14 cellular contexts compared by ENCODE assay signal in genomic region chr3:127865941-127866340, GRCh38. TPM values are rescaled to one million over a fixed set of nuclear protein-coding genes. Genes with fewer than 3 reads are reported as not detected.
A peak's percentile ranks its signal among the peaks of the same experiment; 100 is the strongest.
DNase-seq lines count a peak whose midpoint lies in the region; ATAC-seq, FAIRE-seq and TF ChIP-seq lines count a peak whose summit lies in the region.
"Had no signal": no experiment of that assay in that cellular context is flagged by ENCODE, and none has a peak within 500 bp of the region (broad histone marks: within the 10 kb centered on the region; RNA-seq: fewer than 3 reads in every experiment).

No MANE protein-coding gene starts in this region.

- peaks cover 7% of the 10 kb centered on the region for H3K27me3 Mint-ChIP-seq in activated CD4-positive, alpha-beta T cell treated with anti-CD3 and anti-CD28 coated beads for 36 hours
- peaks cover 7% of the 10 kb centered on the region for H3K27me3 Mint-ChIP-seq in activated CD4-positive, alpha-beta T cell treated with anti-CD3 and anti-CD28 coated beads, Interleukin-2, amount 10 ng/mL, durations not matched to agents 7 days and 5 days
- H3K27me3 Mint-ChIP-seq: activated B cell treated with CpG ODN at 0.5 μM for 24 hours had no signal

- no peak overlapping the region for H3K4me3 Mint-ChIP-seq in activated CD4-positive, alpha-beta T cell treated with anti-CD3 and anti-CD28 coated beads for 36 hours
- no peak overlapping the region for H3K4me3 Mint-ChIP-seq in activated CD4-positive, alpha-beta T cell treated with anti-CD3 and anti-CD28 coated beads, Interleukin-2, amount 10 ng/mL, durations not matched to agents 7 days and 5 days
- H3K4me3 Mint-ChIP-seq: activated B cell treated with CpG ODN at 0.5 μM for 24 hours; dendritic cell treated with granulocyte-macrophage colony-stimulating factor and Interleukin-4, amounts not matched to agents 40 ng/mL and 50 ng/mL, for 4 days had no signal

- no peaks in the 10 kb centered on the region for H3K36me3 ChIP-seq in spleen

- TF ChIP-seq CTCF in epithelial cell of esophagus (IDR thresholded peaks at IDR 0.05; ENCODE audit: insufficient read depth, low read depth, low read length, missing control alignments) (no peak), spleen (IDR thresholded peaks at IDR 0.05 in 8 of 11, conservative IDR thresholded peaks at IDR 0.05 in 3 of 11) (no peak)

- intact Hi-C loops in activated CD4-positive, alpha-beta T cell treated with anti-CD3 and anti-CD28 coated beads for 36 hours (cut with DNase I, micrococcal nuclease), result no loop called here
- intact Hi-C loops in spleen (cut with DNase I; ENCODE audit: low total_unique reads), result no loop called here

- POLR2A ChIA-PET in activated CD4-positive, alpha-beta T cell treated with anti-CD3 and anti-CD28 coated beads for 36 hours (lab: Charles Lee), result no interaction called here
- POLR2A ChIA-PET in activated CD4-positive, alpha-beta T cell treated with anti-CD3 and anti-CD28 coated beads, Interleukin-2, amount 10 ng/mL, durations not matched to agents 7 days and 5 days (lab: Charles Lee), result no interaction called here

- no peaks in the 10 kb centered on the region for H3K36me3 Mint-ChIP-seq in activated CD4-positive, alpha-beta T cell treated with anti-CD3 and anti-CD28 coated beads for 36 hours (ENCODE audit: low read depth)
- no peaks in the 10 kb centered on the region for H3K36me3 Mint-ChIP-seq in activated CD4-positive, alpha-beta T cell treated with anti-CD3 and anti-CD28 coated beads, Interleukin-2, amount 10 ng/mL, durations not matched to agents 7 days and 5 days (ENCODE audit: low read depth)

- H3K27ac Mint-ChIP-seq in activated CD4-positive, alpha-beta T cell treated with anti-CD3 and anti-CD28 coated beads for 36 hours, result no peak overlapping the region
- no peak overlapping the region for H3K27ac Mint-ChIP-seq in activated CD4-positive, alpha-beta T cell treated with anti-CD3 and anti-CD28 coated beads, Interleukin-2, amount 10 ng/mL, durations not matched to agents 7 days and 5 days
- H3K27ac Mint-ChIP-seq: activated B cell treated with CpG ODN at 0.5 μM for 24 hours; dendritic cell treated with granulocyte-macrophage colony-stimulating factor and Interleukin-4, amounts not matched to agents 40 ng/mL and 50 ng/mL, for 4 days had no signal

- TF ChIP-seq POLR2A in spleen (IDR thresholded peaks at IDR 0.05), result no peak

- peaks cover 0 to under 1% (median 0%) of the 10 kb centered on the region in 7 donors for H3K27me3 ChIP-seq in spleen (replicated peaks in 1 of 7)
- H3K27me3 ChIP-seq: testis had no signal

- peak; percentile 64 for ATAC-seq in activated CD4-positive, alpha-beta T cell treated with anti-CD3 and anti-CD28 coated beads for 36 hours
- no peak for ATAC-seq in GM21786 (IDR thresholded peaks at IDR 0.05; ENCODE audit: unreplicated experiment)

- H3K4me1 ChIP-seq in spleen, result no peaks in the 10 kb centered on the region
- H3K4me1 ChIP-seq: psoas muscle, testis had no signal

- H3K9me3 Mint-ChIP-seq in activated CD4-positive, alpha-beta T cell treated with anti-CD3 and anti-CD28 coated beads for 36 hours (ENCODE audit: low read depth), result no peaks in the 10 kb centered on the region
- H3K9me3 Mint-ChIP-seq in activated CD4-positive, alpha-beta T cell treated with anti-CD3 and anti-CD28 coated beads, Interleukin-2, amount 10 ng/mL, durations not matched to agents 7 days and 5 days, result no peaks in the 10 kb centered on the region
- H3K9me3 Mint-ChIP-seq: activated B cell treated with CpG ODN at 0.5 μM for 24 hours had no signal

- 69 to 90% (median 86%) methylated on average over 4 of the region's 4 CpGs for WGBS in spleen, 5 donors

- CTCF ChIA-PET in activated CD4-positive, alpha-beta T cell treated with anti-CD3 and anti-CD28 coated beads for 36 hours (lab: Charles Lee), result interaction anchor here (0.9 kb wide), 1 partner anchor 214 kb away, joined by 3 read pairs; no protein-coding TSS in a partner anchor
- CTCF ChIA-PET in activated CD4-positive, alpha-beta T cell treated with anti-CD3 and anti-CD28 coated beads, Interleukin-2, amount 10 ng/mL, durations not matched to agents 7 days and 5 days (lab: Charles Lee), result interaction anchor here (0.6 kb wide), 1 partner anchor 10 kb away, joined by 3 read pairs; no protein-coding TSS in a partner anchor

- no peaks in the 10 kb centered on the region for H3K9me3 ChIP-seq in spleen
- H3K9me3 ChIP-seq: psoas muscle, testis had no signal

- FAIRE-seq in RCC 7860 (lab: Jason Lieb, UNC), result no peak

- H3K27ac ChIP-seq in spleen, result no peak overlapping the region
- H3K27ac ChIP-seq: psoas muscle, testis had no signal

- DNase-seq in activated CD4-positive, alpha-beta T cell treated with anti-CD3 and anti-CD28 coated beads for 36 hours, result peak; percentile 21
- DNase-seq in activated CD4-positive, alpha-beta T cell treated with anti-CD3 and anti-CD28 coated beads, Interleukin-2, amount 10 ng/mL, durations not matched to agents 7 days and 5 days, result no peak
- DNase-seq in RCC 7860 (ENCODE audit: low spot score), result peak; percentile 21
- peak; percentile 41 for DNase-seq in epithelial cell of esophagus (ENCODE audit: low read depth)
- DNase-seq in renal cortical epithelial cell (ENCODE audit: low read depth), result peak; percentile 52
- no peak for DNase-seq in dermis blood vessel endothelial cell
- DNase-seq in spleen, result no peak
- DNase-seq: activated B cell treated with CpG ODN at 0.5 μM for 24 hours, NCI-H1048, psoas muscle, SIG-M5, testis had no signal

- H3K4me1 Mint-ChIP-seq in activated CD4-positive, alpha-beta T cell treated with anti-CD3 and anti-CD28 coated beads for 36 hours, result peaks cover 10% of the 10 kb centered on the region
- no peaks in the 10 kb centered on the region for H3K4me1 Mint-ChIP-seq in activated CD4-positive, alpha-beta T cell treated with anti-CD3 and anti-CD28 coated beads, Interleukin-2, amount 10 ng/mL, durations not matched to agents 7 days and 5 days
- H3K4me1 Mint-ChIP-seq: activated B cell treated with CpG ODN at 0.5 μM for 24 hours had no signal

- H3K4me3 ChIP-seq in epithelial cell of esophagus (ENCODE audit: low read length), result no peak overlapping the region
- no peak overlapping the region for H3K4me3 ChIP-seq in spleen
- H3K4me3 ChIP-seq: psoas muscle, testis had no signal

RNA-seq across cellular contexts. Expression of gene MGLL, which starts 43.6 kb away (rescaled TPM):
- total RNA-seq in activated CD4-positive, alpha-beta T cell treated with anti-CD3 and anti-CD28 coated beads for 36 hours, result under 1 TPM; 0.49 to 0.50 TPM
- under 1 TPM; 0.10 to 0.25 TPM for total RNA-seq in activated CD4-positive, alpha-beta T cell treated with anti-CD3 and anti-CD28 coated beads, Interleukin-2, amount 10 ng/mL, durations not matched to agents 7 days and 5 days
- total RNA-seq in renal cortical epithelial cell (106 and 155 TPM in 2 replicates), dermis blood vessel endothelial cell (35.7 and 73.0 TPM in 2 replicates), spleen (100 to 1,000 TPM in 3 of 7 donors, 10 to 100 TPM in 4; 47.6 to 134 (median 85.9) TPM)
- 10 to 100 TPM; 11.0 to 47.2 (median 15.8) TPM for polyA plus RNA-seq in spleen

RNA-seq across cellular contexts. Expression of gene KBTBD12, which starts 49.1 kb away (rescaled TPM):
- not detected for total RNA-seq in activated CD4-positive, alpha-beta T cell treated with anti-CD3 and anti-CD28 coated beads for 36 hours
- total RNA-seq in activated CD4-positive, alpha-beta T cell treated with anti-CD3 and anti-CD28 coated beads, Interleukin-2, amount 10 ng/mL, durations not matched to agents 7 days and 5 days, result not detected
- total RNA-seq in renal cortical epithelial cell (1.2 and 2.2 TPM in 2 replicates), dermis blood vessel endothelial cell (under 0.01 TPM in 1 of 2 replicates, not detected in the other), spleen (under 1 TPM in 4 of 7 donors, not detected in 3; 0.06 to 0.51 (median 0.17) TPM)
- polyA plus RNA-seq in spleen, result under 1 TPM in 2 of 3 donors, not detected in 1; 0.03 to 0.05 TPM

Comparison
In these comparisons a context has a peak if more than half of its experiments do, and no peak if none do; other contexts are left out.
1. DNase-seq: peak in activated CD4-positive, alpha-beta T cell treated with anti-CD3 and anti-CD28 coated beads for 36 hours (single experiment), RCC 7860 (single experiment), epithelial cell of esophagus (single experiment) and renal cortical epithelial cell (single experiment); none in activated CD4-positive, alpha-beta T cell treated with anti-CD3 and anti-CD28 coated beads, Interleukin-2, amount 10 ng/mL, durations not matched to agents 7 days and 5 days (single experiment), dermis blood vessel endothelial cell (single experiment) and spleen (single experiment).
2. RNA of gene MGLL, which starts 43.6 kb away (total RNA-seq): 106 to 155 TPM in renal cortical epithelial cell, 47.6 to 134 TPM in spleen and 35.7 to 73.0 TPM in dermis blood vessel endothelial cell; 0.49 to 0.50 TPM in activated CD4-positive, alpha-beta T cell treated with anti-CD3 and anti-CD28 coated beads for 36 hours and 0.10 to 0.25 TPM in activated CD4-positive, alpha-beta T cell treated with anti-CD3 and anti-CD28 coated beads, Interleukin-2, amount 10 ng/mL, durations not matched to agents 7 days and 5 days; every median in the first group is over 10 times any median in the second.